Comparison of ENCODE assay signal across 11 cellular contexts in genomic region chr14:35333797-35334743, GRCh38. TPM values are rescaled to one million over a fixed set of nuclear protein-coding genes. Genes with fewer than 3 reads are reported as not detected.
DNase-seq lines count a peak whose midpoint lies in the region; ATAC-seq, FAIRE-seq and TF ChIP-seq lines count a peak whose summit lies in the region.
"Had no signal": no experiment of that assay in that cellular context is flagged by ENCODE, and none has a peak within 500 bp of the region (broad histone marks: within the 10 kb centered on the region; RNA-seq: fewer than 3 reads in every experiment).

No MANE protein-coding gene starts in this region.

- in situ Hi-C loops in mammary epithelial cell (cut with MboI; ENCODE audit: low sequenced_read_pairs in 2 of 2): no loop called here

- TF ChIP-seq POLR2A in prostate gland (IDR thresholded peaks at IDR 0.05) (no peak), GM12892 (IDR thresholded peaks at IDR 0.05; ENCODE audit: low read depth, low read length) (no peak)

- BruUV-seq in mammary epithelial cell (replicated peaks; lab: Mats Ljungman, UMichigan): no TSS peak

- no peaks in the 10 kb centered on the region for H3K9me3 Mint-ChIP-seq in CD8-positive, alpha-beta T cell

- H4K20me1 ChIP-seq in mammary epithelial cell (ENCODE audit: insufficient read depth, low read length): no peaks in the 10 kb centered on the region

- H3K4me2 ChIP-seq in mammary epithelial cell (ENCODE audit: insufficient read depth, low read depth, low read length): no peak overlapping the region
- H3K4me2 ChIP-seq: KMS-11 had no signal

- peaks cover 24% of the 10 kb centered on the region for H3K4me1 ChIP-seq in CD8-positive, alpha-beta T cell (ENCODE audit: insufficient read depth, low read length)
- peaks cover 56% of the 10 kb centered on the region for H3K4me1 ChIP-seq in RWPE2 (ENCODE audit: insufficient read depth, poor library complexity, severe bottlenecking)
- H3K4me1 ChIP-seq in mammary epithelial cell (ENCODE audit: insufficient read depth, low read length): peaks cover 62% of the 10 kb centered on the region
- peaks cover 23% of the 10 kb centered on the region for H3K4me1 ChIP-seq in prostate gland (replicated peaks)

- no peak for FAIRE-seq in GM12892 (lab: Jason Lieb, UNC)
- FAIRE-seq: pancreas had no signal

- CTCF ChIA-PET in CD8-positive, alpha-beta T cell (lab: Charles Lee): interaction anchor here (0.6 to 2.4 kb wide), 6 partner anchors 8 to 192 kb away, joined by 3 to 8 read pairs (median 6); partner anchors contain the start of gene PSMA6
- CTCF ChIA-PET in mammary epithelial cell (lab: Charles Lee; ENCODE audit: low non-redundant PET): no interaction called here

- H2AFZ ChIP-seq in mammary epithelial cell (ENCODE audit: low read depth, low read length): peak overlapping the region; percentile 6

- no peak overlapping the region for H3K9ac ChIP-seq in mammary epithelial cell (ENCODE audit: insufficient read depth, low read length)
- H3K9ac ChIP-seq: KMS-11 had no signal

- peak overlapping the region; percentile 51 for H3K4me3 Mint-ChIP-seq in CD8-positive, alpha-beta T cell

- peaks cover 30% of the 10 kb centered on the region for H3K4me1 Mint-ChIP-seq in CD8-positive, alpha-beta T cell (ENCODE audit: low read depth)

- POLR2A ChIA-PET in CD8-positive, alpha-beta T cell (lab: Charles Lee): interaction anchor here (1.2 to 1.6 kb wide), 4 partner anchors 8 to 70 kb away, joined by 3 to 19 read pairs (median 4); partner anchors contain the start of gene NFKBIA

- WGBS in mammary epithelial cell (ENCODE audit: low coverage, missing lambda C conversion rate): 95% methylated on average over 14 of the region's 15 CpGs
- 82% methylated on average over 15 of the region's 15 CpGs for WGBS in prostate gland

- no peaks in the 10 kb centered on the region for H3K27me3 ChIP-seq in CD8-positive, alpha-beta T cell (ENCODE audit: insufficient read depth, low read length)
- H3K27me3 ChIP-seq in RWPE2 (ENCODE audit: insufficient read depth, poor library complexity, severe bottlenecking): no peaks in the 10 kb centered on the region
- H3K27me3 ChIP-seq in mammary epithelial cell (ENCODE audit: insufficient read depth, low read length): no peaks in the 10 kb centered on the region
- H3K27me3 ChIP-seq in prostate gland (replicated peaks; ENCODE audit: insufficient read depth): no peaks in the 10 kb centered on the region
- H3K27me3 ChIP-seq: pancreas had no signal

- intact Hi-C loops in CD8-positive, alpha-beta T cell (cut with DNase I, micrococcal nuclease): loop anchor here (2.0 to 5.0 kb wide), 2 partner anchors 68 to 69 kb away; partner anchors contain the start of gene NFKBIA (in 1 of the 2)
- intact Hi-C loops in mammary epithelial cell (cut with micrococcal nuclease): no loop called here
- intact Hi-C loops in prostate gland (cut with DNase I): no loop called here

- H3K9me3 ChIP-seq in CD8-positive, alpha-beta T cell (ENCODE audit: low read length): no peaks in the 10 kb centered on the region
- H3K9me3 ChIP-seq in RWPE2 (ENCODE audit: severe bottlenecking) (no peaks in the 10 kb centered on the region), mammary epithelial cell (replicated peaks; ENCODE audit: insufficient read depth, low read length) (no peaks in the 10 kb centered on the region), prostate gland (no peaks in the 10 kb centered on the region)
- H3K9me3 ChIP-seq: pancreas had no signal

- dilution Hi-C loops in mammary epithelial cell (cut with HindIII; ENCODE audit: low sequenced_read_pairs): no loop called here

- no peaks in the 10 kb centered on the region for H3K36me3 Mint-ChIP-seq in CD8-positive, alpha-beta T cell

- ATAC-seq in CD8-positive, alpha-beta T cell: peak; percentile 66
- no peak for ATAC-seq in RWPE2 (ENCODE audit: low read depth)
- ATAC-seq: pancreas had no signal

- peak overlapping the region; percentile 40 for H3K27ac ChIP-seq in CD8-positive, alpha-beta T cell (ENCODE audit: low read depth, low read length)
- H3K27ac ChIP-seq in RWPE2 (ENCODE audit: poor library complexity, severe bottlenecking) (peak overlapping the region; percentile 83), mammary epithelial cell (ENCODE audit: insufficient read depth, low read depth, low read length) (no peak overlapping the region), prostate gland (peak overlapping the region; percentile 77 to 82)
- H3K27ac ChIP-seq: KMS-11 had no signal

- H3K4me3 ChIP-seq in CD8-positive, alpha-beta T cell (ENCODE audit: low read depth, low read length): peak overlapping the region; percentile 17
- H3K4me3 ChIP-seq in RWPE2 (ENCODE audit: severe bottlenecking) (no peak overlapping the region), mammary epithelial cell (replicated peaks in 1 of 3; ENCODE audit: insufficient read depth in 1 of 3, low read depth in 2 of 3, low read length in 3 of 3) (no peak overlapping the region), prostate gland (no peak overlapping the region)
- H3K4me3 ChIP-seq: pancreas had no signal

- peak in 5 of 7 experiments; percentile 16 to 60 (median 31) for DNase-seq in CD8-positive, alpha-beta T cell
- DNase-seq in RWPE2 (ENCODE audit: low spot score) (no peak), mammary epithelial cell (no peak), prostate gland (ENCODE audit: low spot score) (no peak), C1 segment of cervical spinal cord (lab: John Stamatoyannopoulos, UW) (no peak), NCI-H146 treated with DMSO at 0.1 percent for 48 hours (lab: John Stamatoyannopoulos, UW; ENCODE audit: unreplicated experiment) (no peak), GM12892 (ENCODE audit: insufficient read length) (no peak), GM03348 (ENCODE audit: low spot score) (no peak)
- DNase-seq: EL, pancreas had no signal

- no peaks in the 10 kb centered on the region for H3K27me3 Mint-ChIP-seq in CD8-positive, alpha-beta T cell (ENCODE audit: low read depth)

- peak overlapping the region; percentile 90 for H3K27ac Mint-ChIP-seq in CD8-positive, alpha-beta T cell

- no peaks in the 10 kb centered on the region for H3K36me3 ChIP-seq in CD8-positive, alpha-beta T cell (ENCODE audit: insufficient read depth, low read length)
- H3K36me3 ChIP-seq in RWPE2 (ENCODE audit: low read depth): no peaks in the 10 kb centered on the region
- no peaks in the 10 kb centered on the region for H3K36me3 ChIP-seq in mammary epithelial cell (ENCODE audit: insufficient read depth, low read length)
- no peaks in the 10 kb centered on the region for H3K36me3 ChIP-seq in prostate gland
- H3K36me3 ChIP-seq: pancreas had no signal

- no peak for TF ChIP-seq CTCF in CD8-positive, alpha-beta T cell (IDR thresholded peaks at IDR 0.05)
- TF ChIP-seq CTCF in RWPE2 (IDR thresholded peaks at IDR 0.05; ENCODE audit: poor library complexity, severe bottlenecking) (no peak), mammary epithelial cell (conservative IDR thresholded peaks at IDR 0.05 in 1 of 2, IDR thresholded peaks at IDR 0.05 in 1 of 2; ENCODE audit: extremely low read depth in 1 of 2, insufficient read depth in 1 of 2, low read depth in 1 of 2, low read length in 2 of 2) (no peak), prostate gland (IDR thresholded peaks at IDR 0.05) (no peak)

- H3K79me2 ChIP-seq in mammary epithelial cell (ENCODE audit: insufficient read depth, low read length): no peaks in the 10 kb centered on the region

RNA-seq across cellular contexts. Expression of gene PSMA6, which starts 41.9 kb away (rescaled TPM):
- 10 to 100 TPM; 72.3 to 78.9 TPM for total RNA-seq in CD8-positive, alpha-beta T cell
- total RNA-seq in mammary epithelial cell (100 to 1,000 TPM; 128 to 181 TPM), prostate gland (100 to 1,000 TPM in 1 of 2 donors, 10 to 100 TPM in 1; 84.1 to 181 TPM)
- polyA plus RNA-seq in mammary epithelial cell: 193 TPM
- 165 TPM for polyA minus RNA-seq in mammary epithelial cell
- polyA plus RNA-seq in GM12892 (2012; ENCODE audit: missing spikeins): 503 TPM

Comparison
In these comparisons a context has a peak if more than half of its experiments do, and no peak if none do; other contexts are left out.
1. DNase-seq: peak in CD8-positive, alpha-beta T cell (5 of 7); none in RWPE2 (single experiment), mammary epithelial cell (single experiment), prostate gland (single experiment), C1 segment of cervical spinal cord (0 of 14), NCI-H146 treated with DMSO at 0.1 percent for 48 hours (single experiment), GM12892 (single experiment) and GM03348 (single experiment).
2. intact Hi-C loops: an anchor here in CD8-positive, alpha-beta T cell (2.0 to 5.0 kb wide); none called in mammary epithelial cell and prostate gland.